Comparison of ENCODE assay signal across 23 cellular contexts in genomic region chr3:112585782-112586181, GRCh38.
"Had no signal": no experiment of that assay in that cellular context is flagged by ENCODE, and none has a peak within 500 bp of the region (broad histone marks: within the 10 kb centered on the region; RNA-seq: fewer than 3 reads in every experiment).

No MANE protein-coding gene starts in this region.

- H3K27ac ChIP-seq: ascending aorta, breast epithelium, tibial nerve had no signal

- H3K36me3 ChIP-seq: breast epithelium, uterus had no signal

- H3K27ac Mint-ChIP-seq: effector memory CD8-positive, alpha-beta T cell; mesothelial cell of epicardium; progenitor cell of endocrine pancreas had no signal

- H3K4me3 Mint-ChIP-seq: activated T-cell treated with anti-CD3 and anti-CD28 coated beads, Interleukin-2, amount 50 U/mL, for 4 hours; effector memory CD8-positive, alpha-beta T cell; mesothelial cell of epicardium; neural crest cell had no signal

- ATAC-seq: activated CD4-positive, CD25-positive, alpha-beta regulatory T cell treated with anti-CD3 and anti-CD28 coated beads, Interleukin-2, amount 50 U/mL, for 24 hours; activated T-cell treated with anti-CD3 and anti-CD28 coated beads, Interleukin-2, amount 50 U/mL, for 4 hours; effector memory CD8-positive, alpha-beta T cell; left colon; stimulated activated naive CD8-positive, alpha-beta T cell treated with anti-CD3 and anti-CD28 coated beads, Interleukin-15, Interleukin-2, amounts not matched to agents 100 U/mL and 50 U/mL, for 24 hours had no signal

- H3K9me3 ChIP-seq: ascending aorta, breast epithelium, tibial nerve, uterus had no signal

- H3K4me1 Mint-ChIP-seq: mesothelial cell of epicardium, neural crest cell had no signal

- H3K27me3 Mint-ChIP-seq: effector memory CD8-positive, alpha-beta T cell; progenitor cell of endocrine pancreas had no signal

- DNase-seq: activated CD4-positive, alpha-beta T cell treated with anti-CD3 and anti-CD28 coated beads, Interleukin-2, amount 50 U/mL, for 1 hour; activated CD8-positive, alpha-beta memory T cell treated with anti-CD3 and anti-CD28 coated beads, Interleukin-2, amount 50 U/mL, for 4 hours; activated effector memory CD4-positive, alpha-beta T cell treated with Interleukin-2 at 50 U/mL for 16 hours; activated naive CD4-positive, alpha-beta T cell treated with anti-CD3 and anti-CD28 coated beads, Interleukin-2, amount 50 U/mL, for 16 hours; activated T-cell treated with anti-CD3 and anti-CD28 coated beads, Interleukin-2, amount 50 U/mL, for 4 hours; cerebellar nuclear complex; dermis blood vessel endothelial cell; effector memory CD8-positive, alpha-beta T cell; hypothalamus; islet precursor cell; left colon; stimulated activated CD4-positive, alpha-beta T cell treated with anti-CD3 and anti-CD28 coated beads, Interleukin-2, amount 100 ng/mL, for 24 hours; stimulated activated naive CD8-positive, alpha-beta T cell treated with anti-CD3 and anti-CD28 coated beads, Interleukin-15, Interleukin-2, amounts not matched to agents 100 U/mL and 50 U/mL, for 24 hours; T-helper 9 cell; uterus had no signal

- H3K9me3 Mint-ChIP-seq: activated T-cell treated with anti-CD3 and anti-CD28 coated beads, Interleukin-2, amount 50 U/mL, for 4 hours; effector memory CD8-positive, alpha-beta T cell; mesothelial cell of epicardium; neural crest cell had no signal

- H3K4me3 ChIP-seq: ascending aorta, breast epithelium, lung, tibial nerve, uterus had no signal

- H3K27me3 ChIP-seq: ascending aorta, breast epithelium, tibial nerve, uterus had no signal

- H3K4me1 ChIP-seq: ascending aorta, breast epithelium, tibial nerve had no signal
